Comparison of ENCODE assay signal across 9 cellular contexts in the genomic region with DNA sequence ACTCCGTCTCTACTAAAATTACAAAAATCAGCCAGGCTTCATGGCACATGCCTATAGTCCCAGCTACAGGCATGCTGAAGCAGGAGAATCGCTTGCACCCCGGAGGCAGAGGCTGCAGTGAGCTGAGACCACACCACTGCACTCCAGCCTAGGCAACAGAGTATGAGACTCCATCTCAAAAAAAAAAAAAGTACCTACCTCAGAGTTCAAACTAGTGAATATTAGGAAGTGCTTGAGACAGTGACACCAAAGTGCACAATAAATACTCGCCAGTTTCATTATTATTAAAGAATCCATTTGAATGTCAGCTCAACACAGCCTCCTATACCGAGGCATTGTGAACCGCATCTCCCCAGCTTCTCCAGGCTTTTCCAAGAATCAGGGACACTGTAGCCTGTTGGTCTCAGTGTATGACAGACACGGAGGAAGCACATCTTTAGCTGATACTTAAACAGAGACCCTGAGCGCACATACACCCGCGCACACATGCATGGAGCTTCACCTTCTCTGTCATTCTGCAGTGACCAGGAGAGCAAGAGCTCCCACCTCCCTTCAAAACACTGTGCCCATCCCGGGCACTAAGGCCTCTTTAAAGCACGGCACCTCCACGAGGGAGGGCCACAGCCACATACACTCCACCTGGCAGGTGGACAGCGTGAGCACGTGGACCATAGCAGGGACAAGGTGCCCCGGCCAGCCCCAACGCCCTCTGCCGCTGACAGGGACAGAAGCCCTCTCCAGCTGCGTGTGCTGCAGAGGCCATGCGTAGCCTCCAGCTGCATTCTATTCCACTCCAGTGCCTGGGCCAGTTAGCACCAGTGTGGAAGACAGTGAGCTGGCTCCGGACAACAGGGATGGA. TPM values are rescaled to one million over a fixed set of nuclear protein-coding genes. Genes with fewer than 3 reads are reported as not detected.
DNase-seq lines count a peak whose midpoint lies in the region; ATAC-seq, FAIRE-seq and TF ChIP-seq lines count a peak whose summit lies in the region.
"Had no signal": no experiment of that assay in that cellular context is flagged by ENCODE, and none has a peak within 500 bp of the region (broad histone marks: within the 10 kb centered on the region; RNA-seq: fewer than 3 reads in every experiment).

No MANE protein-coding gene starts in this region.

- peak overlapping the region in 8 of 11 experiments; percentile 38 to 100 (median 80); a peak in 13 of 22 replicates for H3K27ac ChIP-seq in BLaER1 treated with 17β-estradiol and CSF1 and Interleukin-3, amounts not matched to agents 10 nM and 100 nM
- H3K27ac ChIP-seq in HUES64 (ENCODE audit: low read depth, low read length): peak overlapping the region; percentile 75; the same call in 1 of the 2 replicates
- peak overlapping the region; percentile 53; the same call in 1 of the 3 replicates for H3K27ac ChIP-seq in K562 (ENCODE audit: extremely low read depth, low read depth, low read length)
- peak overlapping the region; percentile 91 to 94 for H3K27ac ChIP-seq in mucosa of rectum (ENCODE audit: low read depth in 2 of 2, low read length in 2 of 2)

- peaks cover 58 to 72% (median 62%) of the 10 kb centered on the region in 11 experiments for H4K20me1 ChIP-seq in BLaER1 treated with 17β-estradiol and CSF1 and Interleukin-3, amounts not matched to agents 10 nM and 100 nM
- peaks cover 38% of the 10 kb centered on the region for H4K20me1 ChIP-seq in K562 (replicated peaks; ENCODE audit: control insufficient read depth, insufficient read depth, low read length)

- in situ Hi-C loops in K562 (cut with MboI): no loop called here

- CTCF ChIA-PET in K562 (lab: Yijun Ruan, JAX; ENCODE audit: low intra/inter-chr PET ratio): interaction anchor here (0.6 kb wide), 1 partner anchor 211 kb away, joined by 3 read pairs; no protein-coding TSS in a partner anchor

- H3K9ac ChIP-seq in BLaER1 treated with 17β-estradiol and CSF1 and Interleukin-3, amounts not matched to agents 10 nM and 100 nM: peak overlapping the region in 10 of 11 experiments; percentile 27 to 100 (median 63); a peak in 19 of 22 replicates
- no peak overlapping the region for H3K9ac ChIP-seq in HUES64 (ENCODE audit: low read depth, low read length)
- peak overlapping the region in 1 of 2 experiments; percentile 89; a peak in 2 of 4 replicates for H3K9ac ChIP-seq in K562 (ENCODE audit: insufficient read depth in 1 of 2, low read depth in 2 of 2, low read length in 2 of 2)
- H3K9ac ChIP-seq in mucosa of rectum (ENCODE audit: low read depth in 1 of 2, low read length in 2 of 2): peak overlapping the region; percentile 15 to 70

- peaks cover 37% of the 10 kb centered on the region for H3K79me2 ChIP-seq in K562 (ENCODE audit: control insufficient read depth, insufficient read depth, low read length)

- no peaks in the 10 kb centered on the region for H3K9me3 ChIP-seq in BLaER1 treated with 17β-estradiol and CSF1 and Interleukin-3, amounts not matched to agents 10 nM and 100 nM (replicated peaks in 1 of 11)
- H3K9me3 ChIP-seq in HUES64 (ENCODE audit: insufficient read depth, low read depth, low read length): no peaks in the 10 kb centered on the region
- H3K9me3 ChIP-seq in K562 (replicated peaks; ENCODE audit: control insufficient read depth, insufficient read depth, low read depth, low read length): no peaks in the 10 kb centered on the region
- H3K9me3 ChIP-seq in mucosa of rectum (ENCODE audit: control insufficient read depth in 2 of 2, low read length in 2 of 2): no peaks in the 10 kb centered on the region

- WGBS in HUES64: 80% methylated on average over 21 of the region's 21 CpGs
- 19% methylated on average over 21 of the region's 21 CpGs for WGBS in K562 (ENCODE audit: insufficient coverage, low coverage, missing lambda C conversion rate)

- TF ChIP-seq EP300 in K562 (IDR thresholded peaks at IDR 0.05; ENCODE audit: low read length): no peak

- H3K4me2 ChIP-seq in BLaER1 treated with 17β-estradiol and CSF1 and Interleukin-3, amounts not matched to agents 10 nM and 100 nM: peak overlapping the region; percentile 85 to 100 (median 96)
- H3K4me2 ChIP-seq in K562 (ENCODE audit: insufficient read depth, low read length): peak overlapping the region; percentile 80

- POLR2A ChIA-PET in K562 (lab: Yijun Ruan, JAX): interaction anchor here (0.6 to 2.4 kb wide), 7 partner anchors 10 to 306 kb away, joined by 3 to 10 read pairs (median 4); no protein-coding TSS in a partner anchor

- TF ChIP-seq CTCF in K562 (IDR thresholded peaks at IDR 0.05 in 2 of 3, conservative IDR thresholded peaks at IDR 0.05 in 1 of 3; ENCODE audit: insufficient read depth in 2 of 3, low read depth in 1 of 3, low read length in 3 of 3): peak in 2 of 3 experiments; percentile 10 to 30; a peak in 1 of 6 replicates

- DNase-seq in K562 (ENCODE audit: extremely low read depth in 1 of 4, low spot score in 3 of 4) (peak in 2 of 4 experiments; percentile 30 to 57), cortex of kidney (lab: John Stamatoyannopoulos, UW) (no peak), foreskin melanocyte (no peak), epidermal melanocyte (ENCODE audit: insufficient read length, low spot score) (no peak)

- BruUV-seq in K562 (replicated peaks; lab: Mats Ljungman, UMichigan): no TSS peak

- no peak for TF ChIP-seq RAD21 in K562 (CRISPR knock-in tag; conservative IDR thresholded peaks at IDR 0.05 in 1 of 2, IDR thresholded peaks at IDR 0.05 in 1 of 2)

- peak overlapping the region; percentile 60; the same call in 1 of the 2 replicates for H2AFZ ChIP-seq in K562 (ENCODE audit: low read depth, low read length)

- H3K4me3 ChIP-seq in BLaER1 treated with 17β-estradiol and CSF1 and Interleukin-3, amounts not matched to agents 10 nM and 100 nM: peak overlapping the region in 7 of 10 experiments; percentile 17 to 59 (median 46); a peak in 12 of 20 replicates
- H3K4me3 ChIP-seq in HUES64 (ENCODE audit: low read length) (no peak overlapping the region), K562 (peak overlapping the region; percentile 7), mucosa of rectum (ENCODE audit: low read length in 2 of 2) (peak overlapping the region; percentile 42 to 52)

- no peaks in the 10 kb centered on the region for H3K9me1 ChIP-seq in K562 (ENCODE audit: control insufficient read depth, insufficient read depth, low read length)

- peak; percentile 38 for ATAC-seq in K562
- ATAC-seq in GM21723 (IDR thresholded peaks at IDR 0.05; ENCODE audit: unreplicated experiment): no peak

- TF ChIP-seq POLR2A in K562 (conservative IDR thresholded peaks at IDR 0.05): no peak

- peaks cover 63 to 82% (median 69%) of the 10 kb centered on the region in 11 experiments for H3K36me3 ChIP-seq in BLaER1 treated with 17β-estradiol and CSF1 and Interleukin-3, amounts not matched to agents 10 nM and 100 nM
- peaks cover 50% of the 10 kb centered on the region for H3K36me3 ChIP-seq in HUES64 (ENCODE audit: insufficient read depth, low read length)
- H3K36me3 ChIP-seq in K562 (ENCODE audit: control insufficient read depth, insufficient read depth, low read length): peaks cover 43% of the 10 kb centered on the region
- peaks cover 34 to 38% of the 10 kb centered on the region in 2 donors for H3K36me3 ChIP-seq in mucosa of rectum (ENCODE audit: control insufficient read depth in 2 of 2, insufficient read depth in 2 of 2, low read length in 2 of 2)

- H3K4me1 ChIP-seq in BLaER1 treated with 17β-estradiol and CSF1 and Interleukin-3, amounts not matched to agents 10 nM and 100 nM: peaks cover 70 to 84% (median 74%) of the 10 kb centered on the region in 10 experiments
- H3K4me1 ChIP-seq in HUES64 (ENCODE audit: insufficient read depth, low read length): peaks cover 11% of the 10 kb centered on the region
- peaks cover 57 to 76% of the 10 kb centered on the region in 2 experiments for H3K4me1 ChIP-seq in K562 (replicated peaks in 1 of 2; ENCODE audit: control insufficient read depth in 2 of 2, insufficient read depth in 2 of 2, low read length in 2 of 2)
- H3K4me1 ChIP-seq in mucosa of rectum (ENCODE audit: control insufficient read depth in 2 of 2, insufficient read depth in 2 of 2, low read length in 2 of 2): peaks cover 59 to 65% of the 10 kb centered on the region in 2 donors

- no peaks in the 10 kb centered on the region for H3K27me3 ChIP-seq in BLaER1 treated with 17β-estradiol and CSF1 and Interleukin-3, amounts not matched to agents 10 nM and 100 nM
- H3K27me3 ChIP-seq in HUES64 (ENCODE audit: insufficient read depth, low read length): no peaks in the 10 kb centered on the region
- H3K27me3 ChIP-seq in K562 (ENCODE audit: control insufficient read depth in 2 of 2, insufficient read depth in 2 of 2, low read length in 2 of 2): no peaks in the 10 kb centered on the region
- no peaks in the 10 kb centered on the region for H3K27me3 ChIP-seq in mucosa of rectum (ENCODE audit: control insufficient read depth in 2 of 2, insufficient read depth in 2 of 2, low read length in 2 of 2)

- intact Hi-C loops in K562 (cut with micrococcal nuclease): loop anchor here (2.0 to 10.0 kb wide), 2 partner anchors 117 to 215 kb away; no protein-coding TSS in a partner anchor

- FAIRE-seq in K562 (lab: Jason Lieb, UNC): no peak
- FAIRE-seq: colon had no signal

RNA-seq across cellular contexts. Expression of gene GAPDH, which starts 5.2 kb away (rescaled TPM):
- polyA plus RNA-seq in HUES64 (2013, experiment 1 of 2): 5,269 TPM
- polyA plus RNA-seq in HUES64 (2013, experiment 2 of 2): 5,160 TPM
- total RNA-seq in K562 (2011; cell fraction: chromatin; rRNA removed; ENCODE audit: low replicate concordance): 324 and 835 TPM in 2 replicates
- total RNA-seq in K562 (2011; cell fraction: nucleolus; rRNA removed): 1,325 and 1,372 TPM in 2 replicates
- 1,230 and 2,004 TPM in 2 replicates for total RNA-seq in K562 (2011; cell fraction: nucleoplasm; rRNA removed)
- total RNA-seq in K562 (2014; rRNA removed): 3,419 and 4,659 TPM in 2 replicates
- 1,716 and 2,206 TPM in 2 replicates for total RNA-seq in K562 (2014; rRNA removed; fragmentation: Illumina TruSeq; extraction: Trizol)
- total RNA-seq in K562 (2015; rRNA removed; fragmentation: Illumina TruSeq; extraction: Trizol): 2,578 and 2,581 TPM in 2 replicates
- 2,702 and 2,817 TPM in 2 replicates for total RNA-seq in K562 (2021)
- polyA plus RNA-seq in K562 (2011; rRNA removed): 6,793 and 8,605 TPM in 2 replicates
- polyA plus RNA-seq in K562 (2011; cell fraction: cytosol; rRNA removed): 11,989 and 13,919 TPM in 2 replicates
- polyA plus RNA-seq in K562 (2011; cell fraction: nucleus; rRNA removed): 3,294 and 3,587 TPM in 2 replicates
- 3,686 and 3,892 TPM in 2 replicates for polyA plus RNA-seq in K562 (2012)
- polyA plus RNA-seq in K562 (2014; fragmentation: Illumina TruSeq; extraction: Trizol): 5,553 and 5,658 TPM in 2 replicates
- polyA plus RNA-seq in K562 (2014; fragmentation: Nextera tagmentation; extraction: Ambion mirVana): 1,000 to 10,000 TPM; 5,813 to 6,029 TPM
- polyA plus RNA-seq in K562 (2014; rRNA removed): 3,855 and 4,217 TPM in 2 replicates
- polyA minus RNA-seq in K562 (2011; rRNA and poly(A)+ RNA removed): 4,964 and 5,506 TPM in 2 replicates
- 4,077 and 4,335 TPM in 2 replicates for polyA minus RNA-seq in K562 (2011; cell fraction: cytosol; rRNA and poly(A)+ RNA removed)
- 565 and 1,075 TPM in 2 replicates for polyA minus RNA-seq in K562 (2011; cell fraction: nucleus; rRNA and poly(A)+ RNA removed)

RNA-seq across cellular contexts. Expression of gene IFFO1, which starts 16.3 kb away (rescaled TPM):
- polyA plus RNA-seq in HUES64 (2013, experiment 1 of 2): 9.0 TPM
- polyA plus RNA-seq in HUES64 (2013, experiment 2 of 2): 8.5 TPM
- total RNA-seq in K562 (2011; cell fraction: chromatin; rRNA removed; ENCODE audit: low replicate concordance): 0.42 and 0.76 TPM in 2 replicates
- 0.66 and 0.83 TPM in 2 replicates for total RNA-seq in K562 (2011; cell fraction: nucleolus; rRNA removed)
- 0.23 and 0.37 TPM in 2 replicates for total RNA-seq in K562 (2011; cell fraction: nucleoplasm; rRNA removed)
- not detected in 2 replicates for total RNA-seq in K562 (2014; rRNA removed)
- not detected in 2 replicates for total RNA-seq in K562 (2014; rRNA removed; fragmentation: Illumina TruSeq; extraction: Trizol)
- total RNA-seq in K562 (2015; rRNA removed; fragmentation: Illumina TruSeq; extraction: Trizol): 0.08 TPM in 1 of 2 replicates, not detected in the other
- total RNA-seq in K562 (2021): 0.09 and 0.20 TPM in 2 replicates
- polyA plus RNA-seq in K562 (2011; rRNA removed): 0.10 and 0.12 TPM in 2 replicates
- polyA plus RNA-seq in K562 (2011; cell fraction: cytosol; rRNA removed): 0.09 and 0.15 TPM in 2 replicates
- polyA plus RNA-seq in K562 (2011; cell fraction: nucleus; rRNA removed): 0.18 and 0.32 TPM in 2 replicates
- polyA plus RNA-seq in K562 (2012): 0.04 and 0.10 TPM in 2 replicates
- not detected in 2 replicates for polyA plus RNA-seq in K562 (2014; fragmentation: Illumina TruSeq; extraction: Trizol)
- polyA plus RNA-seq in K562 (2014; fragmentation: Nextera tagmentation; extraction: Ambion mirVana): not detected
- 0.03 TPM in 1 of 2 replicates, not detected in the other for polyA plus RNA-seq in K562 (2014; rRNA removed)
- 0.11 TPM in 1 of 2 replicates, not detected in the other for polyA minus RNA-seq in K562 (2011; rRNA and poly(A)+ RNA removed)
- not detected in 2 replicates for polyA minus RNA-seq in K562 (2011; cell fraction: cytosol; rRNA and poly(A)+ RNA removed)
- polyA minus RNA-seq in K562 (2011; cell fraction: nucleus; rRNA and poly(A)+ RNA removed): 0.11 and 0.27 TPM in 2 replicates

RNA-seq across cellular contexts. Expression of gene NOP2, which starts 28.6 kb away (rescaled TPM):
- polyA plus RNA-seq in HUES64 (2013, experiment 1 of 2): 61.9 TPM
- 59.0 TPM for polyA plus RNA-seq in HUES64 (2013, experiment 2 of 2)
- total RNA-seq in K562 (2011; cell fraction: chromatin; rRNA removed; ENCODE audit: low replicate concordance): 199 and 304 TPM in 2 replicates
- 156 and 172 TPM in 2 replicates for total RNA-seq in K562 (2011; cell fraction: nucleolus; rRNA removed)
- 135 and 147 TPM in 2 replicates for total RNA-seq in K562 (2011; cell fraction: nucleoplasm; rRNA removed)
- total RNA-seq in K562 (2014; rRNA removed) (55.4 and 70.8 TPM in 2 replicates), K562 (2014; rRNA removed; fragmentation: Illumina TruSeq; extraction: Trizol) (53.2 and 54.4 TPM in 2 replicates), K562 (2015; rRNA removed; fragmentation: Illumina TruSeq; extraction: Trizol) (60.6 and 61.9 TPM in 2 replicates), K562 (2021) (77.2 and 77.6 TPM in 2 replicates)
- polyA plus RNA-seq in K562 (2011; rRNA removed) (74.7 and 93.6 TPM in 2 replicates), K562 (2014; fragmentation: Illumina TruSeq; extraction: Trizol) (67.5 and 97.7 TPM in 2 replicates), K562 (2014; fragmentation: Nextera tagmentation; extraction: Ambion mirVana) (10 to 100 TPM; 19.0 to 37.2 TPM), K562 (2014; rRNA removed) (86.3 and 92.2 TPM in 2 replicates)
- 29.0 and 33.7 TPM in 2 replicates for polyA plus RNA-seq in K562 (2011; cell fraction: cytosol; rRNA removed)
- 248 and 319 TPM in 2 replicates for polyA plus RNA-seq in K562 (2011; cell fraction: nucleus; rRNA removed)
- polyA plus RNA-seq in K562 (2012): 37.5 and 55.6 TPM in 2 replicates
- 32.7 and 42.8 TPM in 2 replicates for polyA minus RNA-seq in K562 (2011; rRNA and poly(A)+ RNA removed)
- polyA minus RNA-seq in K562 (2011; cell fraction: cytosol; rRNA and poly(A)+ RNA removed): 26.4 and 38.0 TPM in 2 replicates
- 40.7 and 56.9 TPM in 2 replicates for polyA minus RNA-seq in K562 (2011; cell fraction: nucleus; rRNA and poly(A)+ RNA removed)

RNA-seq across cellular contexts. Expression of gene NCAPD2, which starts 45.6 kb away (rescaled TPM):
- polyA plus RNA-seq in HUES64 (2013, experiment 1 of 2): 66.6 TPM
- 80.5 TPM for polyA plus RNA-seq in HUES64 (2013, experiment 2 of 2)
- 180 and 234 TPM in 2 replicates for total RNA-seq in K562 (2011; cell fraction: chromatin; rRNA removed; ENCODE audit: low replicate concordance)
- total RNA-seq in K562 (2011; cell fraction: nucleolus; rRNA removed): 123 and 141 TPM in 2 replicates
- 94.7 and 123 TPM in 2 replicates for total RNA-seq in K562 (2011; cell fraction: nucleoplasm; rRNA removed)
- total RNA-seq in K562 (2014; rRNA removed) (88.9 and 90.9 TPM in 2 replicates), K562 (2014; rRNA removed; fragmentation: Illumina TruSeq; extraction: Trizol) (58.6 and 59.8 TPM in 2 replicates), K562 (2015; rRNA removed; fragmentation: Illumina TruSeq; extraction: Trizol) (50.6 and 55.1 TPM in 2 replicates), K562 (2021) (66.6 and 79.3 TPM in 2 replicates)
- polyA plus RNA-seq in K562 (2011; rRNA removed) (68.3 and 88.8 TPM in 2 replicates), K562 (2014; fragmentation: Illumina TruSeq; extraction: Trizol) (93.7 and 95.4 TPM in 2 replicates), K562 (2014; fragmentation: Nextera tagmentation; extraction: Ambion mirVana) (10 to 100 TPM; 16.9 to 35.5 TPM), K562 (2014; rRNA removed) (55.3 and 70.9 TPM in 2 replicates)
- 70.4 and 83.4 TPM in 2 replicates for polyA plus RNA-seq in K562 (2011; cell fraction: cytosol; rRNA removed)
- 111 and 114 TPM in 2 replicates for polyA plus RNA-seq in K562 (2011; cell fraction: nucleus; rRNA removed)
- 67.4 and 77.6 TPM in 2 replicates for polyA plus RNA-seq in K562 (2012)
- polyA minus RNA-seq in K562 (2011; rRNA and poly(A)+ RNA removed): 103 and 106 TPM in 2 replicates
- polyA minus RNA-seq in K562 (2011; cell fraction: cytosol; rRNA and poly(A)+ RNA removed): 93.9 and 94.0 TPM in 2 replicates
- 52.2 and 80.1 TPM in 2 replicates for polyA minus RNA-seq in K562 (2011; cell fraction: nucleus; rRNA and poly(A)+ RNA removed)

RNA-seq across cellular contexts. Expression of gene MRPL51, which starts 46.4 kb away (rescaled TPM):
- 233 TPM for polyA plus RNA-seq in HUES64 (2013, experiment 1 of 2)
- polyA plus RNA-seq in HUES64 (2013, experiment 2 of 2): 231 TPM
- 10.4 and 15.7 TPM in 2 replicates for total RNA-seq in K562 (2011; cell fraction: chromatin; rRNA removed; ENCODE audit: low replicate concordance)
- total RNA-seq in K562 (2011; cell fraction: nucleolus; rRNA removed): 12.9 and 13.3 TPM in 2 replicates
- total RNA-seq in K562 (2011; cell fraction: nucleoplasm; rRNA removed): 14.3 and 21.4 TPM in 2 replicates
- total RNA-seq in K562 (2014; rRNA removed) (135 and 152 TPM in 2 replicates), K562 (2014; rRNA removed; fragmentation: Illumina TruSeq; extraction: Trizol) (254 and 288 TPM in 2 replicates), K562 (2015; rRNA removed; fragmentation: Illumina TruSeq; extraction: Trizol) (177 and 199 TPM in 2 replicates), K562 (2021) (205 and 208 TPM in 2 replicates)
- polyA plus RNA-seq in K562 (2011; rRNA removed) (87.9 and 127 TPM in 2 replicates), K562 (2014; fragmentation: Illumina TruSeq; extraction: Trizol) (198 and 214 TPM in 2 replicates), K562 (2014; fragmentation: Nextera tagmentation; extraction: Ambion mirVana) (100 to 1,000 TPM; 669 to 727 TPM), K562 (2014; rRNA removed) (220 and 267 TPM in 2 replicates)
- 56.4 and 93.3 TPM in 2 replicates for polyA plus RNA-seq in K562 (2011; cell fraction: cytosol; rRNA removed)
- polyA plus RNA-seq in K562 (2011; cell fraction: nucleus; rRNA removed): 27.8 and 39.6 TPM in 2 replicates
- 103 and 291 TPM in 2 replicates for polyA plus RNA-seq in K562 (2012)
- polyA minus RNA-seq in K562 (2011; rRNA and poly(A)+ RNA removed): 38.3 and 43.0 TPM in 2 replicates
- 21.7 and 23.6 TPM in 2 replicates for polyA minus RNA-seq in K562 (2011; cell fraction: cytosol; rRNA and poly(A)+ RNA removed)
- 6.9 and 14.4 TPM in 2 replicates for polyA minus RNA-seq in K562 (2011; cell fraction: nucleus; rRNA and poly(A)+ RNA removed)
